Comparison of ENCODE assay signal across 9 cellular contexts in genomic region chr1:35927472-35927871, GRCh38.
"Had no signal": no experiment of that assay in that cellular context is flagged by ENCODE, and none has a peak within 500 bp of the region (broad histone marks: within the 10 kb centered on the region; RNA-seq: fewer than 3 reads in every experiment).

No MANE protein-coding gene starts in this region.

- H3K4me2 ChIP-seq: KMS-11 had no signal

- H3K4me3 ChIP-seq: GM23248 had no signal

- H3K9me3 Mint-ChIP-seq: H9 had no signal

- H3K4me3 Mint-ChIP-seq: H9 had no signal

- DNase-seq: GM23248, H9, HCEC 1CT, IMR-90, KBM-7 had no signal

- FAIRE-seq: H1, H54, HTR-8/SVneo had no signal

- H2AFZ ChIP-seq: GM23248 had no signal

- H3K27ac ChIP-seq: GM23248, KMS-11 had no signal

- H3K9ac ChIP-seq: GM23248, KMS-11 had no signal
